In genomic region chr17:73191443-73192218, GRCh38 we compare ENCODE assay signal across 7 cellular contexts. TPM values are rescaled to one million over a fixed set of nuclear protein-coding genes. Genes with fewer than 3 reads are reported as not detected.
DNase-seq lines count a peak whose midpoint lies in the region; ATAC-seq and TF ChIP-seq lines count a peak whose summit lies in the region.

No MANE protein-coding gene starts in this region.

- H3K4me3 Mint-ChIP-seq in activated CD4-positive, alpha-beta T cell treated with anti-CD3 and anti-CD28 coated beads, Interleukin-2, amount 10 ng/mL, durations not matched to agents 7 days and 5 days, result peak overlapping the region; percentile 91

- ATAC-seq in GM18502 (IDR thresholded peaks at IDR 0.05; ENCODE audit: poor library complexity, unreplicated experiment), result peak; percentile 36
- ATAC-seq in HG03196 (IDR thresholded peaks at IDR 0.05; ENCODE audit: unreplicated experiment), result peak; percentile 43
- peak; percentile 70 to 72 for ATAC-seq in lower lobe of right lung

- intact Hi-C loops in dorsolateral prefrontal cortex (cut with DNase I), result loop anchor here (2.0 to 10.0 kb wide), 6 partner anchors 41 to 635 kb away; a partner anchor contains a TSS
- intact Hi-C loops in lower lobe of right lung (cut with DNase I), result no loop called here

- H3K9me3 Mint-ChIP-seq in activated CD4-positive, alpha-beta T cell treated with anti-CD3 and anti-CD28 coated beads, Interleukin-2, amount 10 ng/mL, durations not matched to agents 7 days and 5 days, result no peaks in the 10 kb centered on the region

- H3K27me3 ChIP-seq in dorsolateral prefrontal cortex (no peaks in the 10 kb centered on the region), lower lobe of right lung (ENCODE audit: low read depth) (no peaks in the 10 kb centered on the region)

- H3K27ac Mint-ChIP-seq in activated CD4-positive, alpha-beta T cell treated with anti-CD3 and anti-CD28 coated beads, Interleukin-2, amount 10 ng/mL, durations not matched to agents 7 days and 5 days, result peak overlapping the region; percentile 98

- H3K27ac ChIP-seq in dorsolateral prefrontal cortex, result peak overlapping the region in 57 of 59 donors; percentile 46 to 94 (median 86)
- H3K27ac ChIP-seq in lower lobe of right lung, result peak overlapping the region; percentile 94

- H3K4me1 ChIP-seq in lower lobe of right lung, result peaks cover 22% of the 10 kb centered on the region

- DNase-seq in NCI-H524 treated with DMSO at 0.1 percent for 48 hours (lab: John Stamatoyannopoulos, UW) (peak; percentile 87), dorsolateral prefrontal cortex (peak in 9 of 10 donors; percentile 53 to 81 (median 72)), lower lobe of right lung (peak; percentile 65)
- DNase-seq in activated CD4-positive, alpha-beta T cell treated with anti-CD3 and anti-CD28 coated beads, Interleukin-2, amount 10 ng/mL, durations not matched to agents 7 days and 5 days, result peak; percentile 79
- DNase-seq in stimulated activated CD4-positive, alpha-beta T cell treated with anti-CD3 and anti-CD28 coated beads, TNF-alpha, amount 100 ng/mL, for 1 hour (ENCODE audit: low read depth in 3 of 3, low spot score in 1 of 3), result peak in 2 of 3 donors; percentile 31 to 37

- H3K36me3 Mint-ChIP-seq in activated CD4-positive, alpha-beta T cell treated with anti-CD3 and anti-CD28 coated beads, Interleukin-2, amount 10 ng/mL, durations not matched to agents 7 days and 5 days (ENCODE audit: low read depth), result peaks cover 9% of the 10 kb centered on the region

- peaks cover 5% of the 10 kb centered on the region for H3K36me3 ChIP-seq in lower lobe of right lung

- no peaks in the 10 kb centered on the region for H3K9me3 ChIP-seq in lower lobe of right lung

- TF ChIP-seq CTCF in dorsolateral prefrontal cortex (IDR thresholded peaks at IDR 0.05 in 54 of 56, conservative IDR thresholded peaks at IDR 0.05 in 2 of 56; ENCODE audit: low read depth in 1 of 56, partially characterized antibody in 56 of 56) (peak; percentile 56 to 93 (median 84)), lower lobe of right lung (IDR thresholded peaks at IDR 0.05) (peak; percentile 85)

- H3K4me3 ChIP-seq in dorsolateral prefrontal cortex (peak overlapping the region; percentile 48 to 100 (median 95)), lower lobe of right lung (peak overlapping the region; percentile 99)

- H3K4me1 Mint-ChIP-seq in activated CD4-positive, alpha-beta T cell treated with anti-CD3 and anti-CD28 coated beads, Interleukin-2, amount 10 ng/mL, durations not matched to agents 7 days and 5 days, result peaks cover 31% of the 10 kb centered on the region

- H3K27me3 Mint-ChIP-seq in activated CD4-positive, alpha-beta T cell treated with anti-CD3 and anti-CD28 coated beads, Interleukin-2, amount 10 ng/mL, durations not matched to agents 7 days and 5 days, result no peaks in the 10 kb centered on the region

- POLR2A ChIA-PET in activated CD4-positive, alpha-beta T cell treated with anti-CD3 and anti-CD28 coated beads, Interleukin-2, amount 10 ng/mL, durations not matched to agents 7 days and 5 days (lab: Charles Lee), result interaction anchor here (0.7 kb wide), 2 partner anchors 46 to 757 kb away, joined by 3 to 9 read pairs; no protein-coding TSS in a partner anchor

- CTCF ChIA-PET in activated CD4-positive, alpha-beta T cell treated with anti-CD3 and anti-CD28 coated beads, Interleukin-2, amount 10 ng/mL, durations not matched to agents 7 days and 5 days (lab: Charles Lee), result interaction anchor here (0.8 to 1.6 kb wide), 9 partner anchors 9 to 635 kb away, joined by 3 to 6 read pairs (median 3); a partner anchor contains a TSS

RNA-seq across cellular contexts. Expression of gene COG1, which starts 1.2 kb away (rescaled TPM):
- 10 to 100 TPM; 29.2 to 32.5 TPM for total RNA-seq in activated CD4-positive, alpha-beta T cell treated with anti-CD3 and anti-CD28 coated beads, Interleukin-2, amount 10 ng/mL, durations not matched to agents 7 days and 5 days
- total RNA-seq in dorsolateral prefrontal cortex, result 100 to 1,000 TPM in 24 of 120 experiments, 10 to 100 TPM in 96; 48.4 to 137 (median 85.4) TPM
- 36.4 TPM for total RNA-seq in lower lobe of right lung

RNA-seq across cellular contexts. Expression of gene SSTR2, which starts 26.8 kb away (rescaled TPM):
- total RNA-seq in activated CD4-positive, alpha-beta T cell treated with anti-CD3 and anti-CD28 coated beads, Interleukin-2, amount 10 ng/mL, durations not matched to agents 7 days and 5 days, result not detected
- total RNA-seq in dorsolateral prefrontal cortex (10 to 100 TPM in 116 of 120 experiments, 1 to 10 TPM in 4; 5.5 to 34.7 (median 17.5) TPM), lower lobe of right lung (0.12 TPM)

Comparison
In these comparisons a context has a peak if more than half of its experiments do, and no peak if none do; other contexts are left out.
1. Peak in every context shown above with its lines: DNase-seq, ATAC-seq, H3K4me3 ChIP-seq and H3K27ac ChIP-seq.
2. DNase-seq: peak in every context shown above with its lines; median percentile 87 in NCI-H524 treated with DMSO at 0.1 percent for 48 hours; 79 in activated CD4-positive, alpha-beta T cell treated with anti-CD3 and anti-CD28 coated beads, Interleukin-2, amount 10 ng/mL, durations not matched to agents 7 days and 5 days; 72 in dorsolateral prefrontal cortex; 65 in lower lobe of right lung; 34 in stimulated activated CD4-positive, alpha-beta T cell treated with anti-CD3 and anti-CD28 coated beads, TNF-alpha, amount 100 ng/mL, for 1 hour.